9 cellular contexts compared by ENCODE assay signal in genomic region chr2:27381577-27382181, GRCh38. TPM values are rescaled to one million over a fixed set of nuclear protein-coding genes. Genes with fewer than 3 reads are reported as not detected.
A peak's percentile ranks its signal among the peaks of the same experiment; 100 is the strongest.
DNase-seq lines count a peak whose midpoint lies in the region; TF ChIP-seq lines count a peak whose summit lies in the region.
"Had no signal": no experiment of that assay in that cellular context is flagged by ENCODE, and none has a peak within 500 bp of the region (broad histone marks: within the 10 kb centered on the region; RNA-seq: fewer than 3 reads in every experiment).

No MANE protein-coding gene starts in this region.

- H3K27me3 ChIP-seq in suprapubic skin, result no peaks in the 10 kb centered on the region
- H3K27me3 ChIP-seq: left lung, thyroid gland had no signal

- H3K27ac ChIP-seq in suprapubic skin, result peak overlapping the region; percentile 80

- H3K27me3 Mint-ChIP-seq in activated CD4-positive, alpha-beta T cell treated with anti-CD3 and anti-CD28 coated beads, Interleukin-2, amount 10 ng/mL, durations not matched to agents 7 days and 5 days, result no peaks in the 10 kb centered on the region
- H3K27me3 Mint-ChIP-seq in endothelial cell (ENCODE audit: unreplicated experiment), result peaks cover 21% of the 10 kb centered on the region

- DNase-seq in activated CD4-positive, alpha-beta T cell treated with anti-CD3 and anti-CD28 coated beads, Interleukin-2, amount 10 ng/mL, durations not matched to agents 7 days and 5 days, result no peak
- no peak for DNase-seq in activated CD4-positive, alpha-beta T cell treated with anti-CD3 and anti-CD28 coated beads for 1 hour
- DNase-seq in endothelial cell (ENCODE audit: low spot score) (no peak), suprapubic skin (ENCODE audit: low spot score in 2 of 2) (no peak), GM13977 (ENCODE audit: low spot score) (no peak), NOMO-1 treated with dmso at 0.1 percent for 144 hours (lab: John Stamatoyannopoulos, UW; ENCODE audit: unreplicated experiment) (no peak)
- DNase-seq: left lung, NCI-H1417 treated with DMSO at 0.1 percent for 48 hours had no signal

- TF ChIP-seq CTCF in endothelial cell (IDR thresholded peaks at IDR 0.05; ENCODE audit: unreplicated experiment), result no peak
- TF ChIP-seq CTCF in suprapubic skin (IDR thresholded peaks at IDR 0.05), result no peak
- no peak for TF ChIP-seq CTCF in GM13977 (IDR thresholded peaks at IDR 0.05; ENCODE audit: extremely low read depth, insufficient read depth, missing control alignments)

- H3K4me3 Mint-ChIP-seq in activated CD4-positive, alpha-beta T cell treated with anti-CD3 and anti-CD28 coated beads, Interleukin-2, amount 10 ng/mL, durations not matched to agents 7 days and 5 days, result peak overlapping the region; percentile 90
- peak overlapping the region; percentile 70 for H3K4me3 Mint-ChIP-seq in endothelial cell (ENCODE audit: unreplicated experiment)

- H3K27ac Mint-ChIP-seq in activated CD4-positive, alpha-beta T cell treated with anti-CD3 and anti-CD28 coated beads, Interleukin-2, amount 10 ng/mL, durations not matched to agents 7 days and 5 days, result peak overlapping the region; percentile 93
- H3K27ac Mint-ChIP-seq in endothelial cell (ENCODE audit: unreplicated experiment), result peak overlapping the region; percentile 98

- POLR2A ChIA-PET in activated CD4-positive, alpha-beta T cell treated with anti-CD3 and anti-CD28 coated beads, Interleukin-2, amount 10 ng/mL, durations not matched to agents 7 days and 5 days (lab: Charles Lee), result no interaction called here

- no peak for TF ChIP-seq POLR2A in suprapubic skin (IDR thresholded peaks at IDR 0.05)

- peaks cover 29% of the 10 kb centered on the region for H3K4me1 ChIP-seq in suprapubic skin

- H3K4me3 ChIP-seq in suprapubic skin, result peak overlapping the region; percentile 81

- H3K36me3 Mint-ChIP-seq in activated CD4-positive, alpha-beta T cell treated with anti-CD3 and anti-CD28 coated beads, Interleukin-2, amount 10 ng/mL, durations not matched to agents 7 days and 5 days (ENCODE audit: low read depth), result peaks cover 57% of the 10 kb centered on the region
- peaks cover 55% of the 10 kb centered on the region for H3K36me3 Mint-ChIP-seq in endothelial cell (ENCODE audit: low read depth, unreplicated experiment)

- no peak for TF ChIP-seq EP300 in suprapubic skin (IDR thresholded peaks at IDR 0.05)

- peaks cover 32% of the 10 kb centered on the region for H3K4me1 Mint-ChIP-seq in activated CD4-positive, alpha-beta T cell treated with anti-CD3 and anti-CD28 coated beads, Interleukin-2, amount 10 ng/mL, durations not matched to agents 7 days and 5 days
- H3K4me1 Mint-ChIP-seq in endothelial cell (ENCODE audit: unreplicated experiment), result peaks cover 22% of the 10 kb centered on the region

- no peaks in the 10 kb centered on the region for H3K9me3 Mint-ChIP-seq in activated CD4-positive, alpha-beta T cell treated with anti-CD3 and anti-CD28 coated beads, Interleukin-2, amount 10 ng/mL, durations not matched to agents 7 days and 5 days
- H3K9me3 Mint-ChIP-seq in endothelial cell (ENCODE audit: unreplicated experiment), result no peaks in the 10 kb centered on the region

- CTCF ChIA-PET in activated CD4-positive, alpha-beta T cell treated with anti-CD3 and anti-CD28 coated beads, Interleukin-2, amount 10 ng/mL, durations not matched to agents 7 days and 5 days (lab: Charles Lee), result interaction anchor here (1.1 to 1.8 kb wide), 4 partner anchors 12 to 302 kb away, joined by 3 to 7 read pairs (median 4); no protein-coding TSS in a partner anchor

- peaks cover 42% of the 10 kb centered on the region for H3K36me3 ChIP-seq in suprapubic skin

- no peaks in the 10 kb centered on the region for H3K9me3 ChIP-seq in suprapubic skin
- H3K9me3 ChIP-seq: left lung, thyroid gland had no signal

- in situ Hi-C loops in GM13977 (cut with MboI; ENCODE audit: low pct_unique_long_range_greater_than_20kb, low sequenced_read_pairs, unreplicated experiment), result no loop called here

- 91% methylated on average over 10 of the region's 10 CpGs for WGBS in suprapubic skin

RNA-seq across cellular contexts. Expression of gene ZNF513, which starts 1.1 kb away (rescaled TPM):
- 10 to 100 TPM; 14.3 to 15.4 TPM for total RNA-seq in activated CD4-positive, alpha-beta T cell treated with anti-CD3 and anti-CD28 coated beads, Interleukin-2, amount 10 ng/mL, durations not matched to agents 7 days and 5 days
- total RNA-seq in endothelial cell (ENCODE audit: unreplicated experiment), result 20.8 TPM
- total RNA-seq in suprapubic skin, result 10 to 100 TPM in 3 of 4 donors, 1 to 10 TPM in 1; 7.6 to 16.7 (median 11.7) TPM

RNA-seq across cellular contexts. Expression of gene SNX17, which starts 11.3 kb away (rescaled TPM):
- total RNA-seq in activated CD4-positive, alpha-beta T cell treated with anti-CD3 and anti-CD28 coated beads, Interleukin-2, amount 10 ng/mL, durations not matched to agents 7 days and 5 days, result 100 to 1,000 TPM; 109 to 120 TPM
- total RNA-seq in endothelial cell (ENCODE audit: unreplicated experiment) (90.5 TPM), suprapubic skin (10 to 100 TPM; 73.4 to 89.8 (median 76.4) TPM)

RNA-seq across cellular contexts. Expression of gene EIF2B4, which starts 11.5 kb away (rescaled TPM):
- total RNA-seq in activated CD4-positive, alpha-beta T cell treated with anti-CD3 and anti-CD28 coated beads, Interleukin-2, amount 10 ng/mL, durations not matched to agents 7 days and 5 days, result 10 to 100 TPM; 40.9 to 42.2 TPM
- total RNA-seq in endothelial cell (ENCODE audit: unreplicated experiment) (48.6 TPM), suprapubic skin (10 to 100 TPM; 34.3 to 68.2 (median 48.5) TPM)

RNA-seq across cellular contexts. Expression of gene GTF3C2, which starts 25.1 kb away (rescaled TPM):
- total RNA-seq in activated CD4-positive, alpha-beta T cell treated with anti-CD3 and anti-CD28 coated beads, Interleukin-2, amount 10 ng/mL, durations not matched to agents 7 days and 5 days, result 10 to 100 TPM; 54.3 to 59.0 TPM
- total RNA-seq in endothelial cell (ENCODE audit: unreplicated experiment), result 61.4 TPM
- 100 to 1,000 TPM in 1 of 4 donors, 10 to 100 TPM in 3; 53.8 to 160 (median 75.9) TPM for total RNA-seq in suprapubic skin

RNA-seq across cellular contexts. Expression of gene PPM1G, which starts 27.7 kb away (rescaled TPM):
- total RNA-seq in activated CD4-positive, alpha-beta T cell treated with anti-CD3 and anti-CD28 coated beads, Interleukin-2, amount 10 ng/mL, durations not matched to agents 7 days and 5 days, result 100 to 1,000 TPM; 109 TPM
- total RNA-seq in endothelial cell (ENCODE audit: unreplicated experiment) (127 TPM), suprapubic skin (10 to 100 TPM; 37.4 to 54.1 (median 49.3) TPM)
